ENCODE assay signal across 15 cellular contexts in genomic region chr1:86975993-86976392, GRCh38.
"Had no signal": no experiment of that assay in that cellular context is flagged by ENCODE, and none has a peak within 500 bp of the region (broad histone marks: within the 10 kb centered on the region; RNA-seq: fewer than 3 reads in every experiment).

No MANE protein-coding gene starts in this region.

- H3K4me1 ChIP-seq: stomach had no signal

- H3K4me3 ChIP-seq: mucosa of descending colon, pancreas, skin epidermis, stomach, thoracic aorta had no signal

- H3K27ac ChIP-seq: pancreas, skin epidermis, stomach, thoracic aorta had no signal

- H3K36me3 ChIP-seq: pancreas, stomach, thoracic aorta had no signal

- ATAC-seq: activated CD4-positive, CD25-positive, alpha-beta regulatory T cell treated with anti-CD3 and anti-CD28 coated beads, Interleukin-2, amount 50 U/mL, for 24 hours; activated naive CD4-positive, alpha-beta T cell treated with anti-CD3 and anti-CD28 coated beads, Interleukin-2, amount 50 U/mL, for 72 hours; left colon; mucosa of descending colon; natural killer cell treated with Interleukin-12 subunit alpha and Interleukin-12 subunit beta and Interleukin-15 and Interleukin-18, amount 100 ng/mL, for 72 hours; pancreas had no signal

- H3K27me3 ChIP-seq: pancreas, stomach had no signal

- DNase-seq: activated effector memory CD4-positive, alpha-beta T cell treated with Interleukin-2 at 50 U/mL for 16 hours; activated T-cell treated with anti-CD3 and anti-CD28 coated beads, Interleukin-2, amount 50 U/mL, for 24 hours; anterior cingulate cortex; cerebellar nuclear complex; immature natural killer cell; left colon; mammary epithelial cell; mucosa of descending colon; pancreas; stomach had no signal

- H3K9me3 ChIP-seq: mucosa of descending colon, pancreas, stomach, thoracic aorta had no signal
